In the genomic region with DNA sequence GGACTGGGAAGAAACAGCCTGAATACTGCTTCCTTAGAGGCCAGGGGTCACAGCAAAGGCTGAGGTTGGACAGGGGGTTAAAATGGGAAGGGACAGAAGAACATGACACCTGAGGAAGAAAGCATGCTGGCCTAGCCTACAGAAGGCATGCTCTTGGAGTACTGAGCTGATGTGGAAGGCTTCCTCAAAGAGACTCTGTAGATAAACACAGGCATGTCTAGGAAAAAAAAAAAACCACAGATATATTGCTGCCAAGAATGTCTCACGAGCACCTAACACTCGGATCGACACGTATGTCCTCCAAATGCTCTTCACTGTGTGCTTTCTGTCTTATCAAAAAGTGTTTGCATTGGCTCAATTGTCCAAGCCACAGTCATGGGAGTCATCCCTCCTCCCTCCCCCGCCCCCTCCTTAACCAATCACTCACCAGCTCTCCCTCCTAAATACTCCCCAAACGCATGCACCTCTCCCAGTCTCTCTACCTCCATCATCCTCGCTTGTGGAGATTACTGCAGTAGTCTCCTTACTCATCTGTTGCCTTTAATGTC, we compare ENCODE assay signal across 16 cellular contexts.
"Had no signal": no experiment of that assay in that cellular context is flagged by ENCODE, and none has a peak within 500 bp of the region (broad histone marks: within the 10 kb centered on the region; RNA-seq: fewer than 3 reads in every experiment).

No MANE protein-coding gene starts in this region.

- H3K4me3 Mint-ChIP-seq: activated CD4-positive, alpha-beta memory T cell treated with anti-CD3 and anti-CD28 coated beads for 36 hours; activated CD4-positive, alpha-beta T cell treated with anti-CD3 and anti-CD28 coated beads for 36 hours; activated T-cell treated with anti-CD3 and anti-CD28 coated beads, Interleukin-2, amount 50 U/mL, for 24 hours; naive B cell; stimulated activated memory B cell treated with anti-CD40 and anti-IgM and Interleukin-4, amounts not matched to agents 10 μg/mL and 1 μg/mL and 100 μg/mL, for 72 hours had no signal

- H3K27ac Mint-ChIP-seq: activated CD4-positive, alpha-beta memory T cell treated with anti-CD3 and anti-CD28 coated beads for 36 hours; activated CD4-positive, alpha-beta T cell treated with anti-CD3 and anti-CD28 coated beads for 36 hours; activated T-cell treated with anti-CD3 and anti-CD28 coated beads, Interleukin-2, amount 50 U/mL, for 24 hours; naive B cell; stimulated activated memory B cell treated with anti-CD40 and anti-IgM and Interleukin-4, amounts not matched to agents 10 μg/mL and 1 μg/mL and 100 μg/mL, for 72 hours had no signal

- H3K4me3 ChIP-seq: coronary artery, esophagus muscularis mucosa, pancreas, tibial artery, uterus had no signal

- DNase-seq: activated CD4-positive, alpha-beta memory T cell treated with anti-CD3 and anti-CD28 coated beads for 36 hours; activated CD4-positive, alpha-beta T cell treated with anti-CD3 and anti-CD28 coated beads for 36 hours; activated naive CD4-positive, alpha-beta T cell treated with anti-CD3 and anti-CD28 coated beads, Interleukin-2, amount 50 U/mL, for 16 hours; activated T-cell treated with anti-CD3 and anti-CD28 coated beads, Interleukin-2, amount 50 U/mL, for 24 hours; caudate nucleus; effector CD4-positive, alpha-beta T cell; foreskin fibroblast; naive B cell; pancreas; stimulated activated CD4-positive, alpha-beta T cell treated with anti-CD3 and anti-CD28 coated beads, Interleukin-2, amount 100 ng/mL, for 48 hours; T-helper 1 cell; tibial artery; uterus had no signal

- H3K4me1 Mint-ChIP-seq: activated CD4-positive, alpha-beta T cell treated with anti-CD3 and anti-CD28 coated beads for 36 hours; naive B cell; stimulated activated memory B cell treated with anti-CD40 and anti-IgM and Interleukin-4, amounts not matched to agents 10 μg/mL and 1 μg/mL and 100 μg/mL, for 72 hours had no signal

- H3K36me3 Mint-ChIP-seq: activated CD4-positive, alpha-beta memory T cell treated with anti-CD3 and anti-CD28 coated beads for 36 hours; naive B cell; stimulated activated memory B cell treated with anti-CD40 and anti-IgM and Interleukin-4, amounts not matched to agents 10 μg/mL and 1 μg/mL and 100 μg/mL, for 72 hours had no signal

- ATAC-seq: activated CD4-positive, alpha-beta T cell treated with anti-CD3 and anti-CD28 coated beads for 36 hours; pancreas; stimulated activated memory B cell treated with anti-CD40 and anti-IgM and Interleukin-4, amounts not matched to agents 10 μg/mL and 1 μg/mL and 100 μg/mL, for 72 hours had no signal
